In genomic region chr1:86914635-86914997, GRCh38 we compare ENCODE assay signal across 8 cellular contexts. TPM values are rescaled to one million over a fixed set of nuclear protein-coding genes. Genes with fewer than 3 reads are reported as not detected.
DNase-seq lines count a peak whose midpoint lies in the region; ATAC-seq, FAIRE-seq and TF ChIP-seq lines count a peak whose summit lies in the region.

TSS of gene HS2ST1 (plus strand) at chr1:86914635.

- DNase-seq in GM12892 (ENCODE audit: insufficient read length): no peak
- DNase-seq in RWPE1 (ENCODE audit: low spot score): no peak
- no peak for DNase-seq in foreskin keratinocyte
- DNase-seq in psoas muscle: no peak
- DNase-seq in ecto neural progenitor cell (ENCODE audit: low spot score): no peak
- no peak for DNase-seq in HPDE6-E6E7 (ENCODE audit: extremely low spot score)
- no peak for DNase-seq in NCI-H2227 treated with DMSO at 0.1 percent for 48 hours (lab: John Stamatoyannopoulos, UW)

- H3K4me3 ChIP-seq in psoas muscle: peak within 1 kb of the TSS; percentile 93

- H3K27me3 ChIP-seq in foreskin keratinocyte: no peaks in the 10 kb centered on the region
- no peaks in the 10 kb centered on the region for H3K27me3 ChIP-seq in psoas muscle (ENCODE audit: insufficient read depth in 3 of 3, low read length in 2 of 3)

- POLR2A ChIA-PET in RWPE1 (lab: Yijun Ruan, JAX; ENCODE audit: low non-redundant PET): interaction anchor here (0.7 kb wide), 1 partner anchor 11 kb away, joined by 3 read pairs; no protein-coding TSS in a partner anchor

- ATAC-seq in foreskin keratinocyte (no peak), psoas muscle (peak in 3 of 4 donors; percentile 36 to 55 (median 43)), HG03432 (IDR thresholded peaks at IDR 0.05; ENCODE audit: unreplicated experiment) (no peak)

- CTCF ChIA-PET in RWPE1 (lab: Yijun Ruan, JAX): interaction anchor here (0.6 to 1.2 kb wide), 3 partner anchors 81 to 179 kb away, joined by 3 to 5 read pairs (median 4); no protein-coding TSS in a partner anchor

- TF ChIP-seq CTCF in RWPE1 (conservative IDR thresholded peaks at IDR 0.05; ENCODE audit: low read depth): no peak
- TF ChIP-seq CTCF in foreskin keratinocyte (conservative IDR thresholded peaks at IDR 0.05): no peak
- no peak for TF ChIP-seq CTCF in psoas muscle (IDR thresholded peaks at IDR 0.05)

- H3K4me1 ChIP-seq in foreskin keratinocyte: peaks cover 9% of the 10 kb centered on the region
- peaks cover 18% of the 10 kb centered on the region for H3K4me1 ChIP-seq in psoas muscle

- intact Hi-C loops in psoas muscle (cut with DNase I): loop anchor here in 1 of 2 donors (10.0 kb wide), 2 partner anchors 130 to 170 kb away; no protein-coding TSS in a partner anchor

- H3K36me3 ChIP-seq in psoas muscle (ENCODE audit: insufficient read depth in 1 of 2, low read depth in 1 of 2): peaks cover 0 to 6% of the 10 kb centered on the region in 2 donors

- WGBS in psoas muscle, 3 donors: 0 to 2% (median 2%) methylated on average over 11 to 41 of the region's 41 CpGs

- no peak for FAIRE-seq in GM12892 (lab: Jason Lieb, UNC)

- peak; percentile 74 for TF ChIP-seq POLR2A in GM12892 (IDR thresholded peaks at IDR 0.05; ENCODE audit: low read depth, low read length)

- H3K9me3 ChIP-seq in psoas muscle: no peaks in the 10 kb centered on the region

- H3K27ac ChIP-seq in RWPE1: peak within 1 kb of the TSS; percentile 83
- peak within 1 kb of the TSS; percentile 98 for H3K27ac ChIP-seq in foreskin keratinocyte
- peak within 1 kb of the TSS; percentile 98 for H3K27ac ChIP-seq in psoas muscle

RNA-seq across cellular contexts. Expression of gene HS2ST1, which starts in this region (rescaled TPM):
- polyA plus RNA-seq in GM12892 (2012; ENCODE audit: missing spikeins): 16.0 TPM
- 14.5 and 15.1 TPM in 2 replicates for total RNA-seq in foreskin keratinocyte
- polyA plus RNA-seq in foreskin keratinocyte: 4.7 and 5.8 TPM in 2 replicates
- total RNA-seq in psoas muscle: 10 to 100 TPM in 1 of 4 donors, 1 to 10 TPM in 3; 7.0 to 12.0 (median 9.7) TPM
- 1 to 10 TPM; 3.3 to 8.1 (median 5.2) TPM for polyA plus RNA-seq in psoas muscle

Comparison
In these comparisons a context has a peak if more than half of its experiments do, and no peak if none do; other contexts are left out.
1. ATAC-seq: peak in psoas muscle (3 of 4); none in foreskin keratinocyte (single experiment) and HG03432 (single experiment).
2. Peak in every context shown above with its lines, with median percentiles within 50 percentile points of each other: H3K27ac ChIP-seq.